ENCODE assay signal across 9 cellular contexts in genomic region chr1:210294991-210295773, GRCh38. TPM values are rescaled to one million over a fixed set of nuclear protein-coding genes. Genes with fewer than 3 reads are reported as not detected.
A peak's percentile ranks its signal among the peaks of the same experiment; 100 is the strongest.
DNase-seq lines count a peak whose midpoint lies in the region; ATAC-seq and TF ChIP-seq lines count a peak whose summit lies in the region.
"Had no signal": no experiment of that assay in that cellular context is flagged by ENCODE, and none has a peak within 500 bp of the region (broad histone marks: within the 10 kb centered on the region; RNA-seq: fewer than 3 reads in every experiment).

No MANE protein-coding gene starts in this region.

- no peak overlapping the region for H3K27ac Mint-ChIP-seq in activated T-helper 2 cell treated with anti-CD3 and anti-CD28 coated beads, Interferon-gamma antibody, Interleukin-2, Interleukin-4, amounts not matched to agents 10 μg/mL and 5 μg/mL and 100 μg/mL, durations not matched to agents 14 hours and 24 hours and 36 hours

- no peaks in the 10 kb centered on the region for H3K9me3 ChIP-seq in parathyroid adenoma (ENCODE audit: control insufficient read depth, low read length)

- H3K9ac ChIP-seq in parathyroid adenoma, result no peak overlapping the region

- H3K79me2 ChIP-seq in parathyroid adenoma, result no peaks in the 10 kb centered on the region

- DNase-seq in EL (peak; percentile 38), NCI-H345 treated with DMSO at 0.1 percent for 48 hours (lab: John Stamatoyannopoulos, UW; ENCODE audit: unreplicated experiment) (peak; percentile 32), fibroblast of peridontal ligament (ENCODE audit: extremely low read depth) (peak; percentile 77), RPMI8226 (no peak)
- DNase-seq in activated CD8-positive, alpha-beta memory T cell treated with anti-CD3 and anti-CD28 coated beads for 24 hours, result no peak
- DNase-seq in activated T-helper 2 cell treated with anti-CD3 and anti-CD28 coated beads, Interferon-gamma antibody, Interleukin-2, Interleukin-4, amounts not matched to agents 10 μg/mL and 5 μg/mL and 100 μg/mL, durations not matched to agents 14 hours and 24 hours and 36 hours (ENCODE audit: low spot score), result no peak
- DNase-seq: cortex of kidney had no signal

- no peak overlapping the region for H3K4me2 ChIP-seq in parathyroid adenoma (ENCODE audit: low read length)

- H3K27me3 ChIP-seq in parathyroid adenoma (ENCODE audit: control insufficient read depth, insufficient read depth, low read length), result no peaks in the 10 kb centered on the region

- no peak for ATAC-seq in GM21723 (IDR thresholded peaks at IDR 0.05; ENCODE audit: unreplicated experiment)

- peaks cover 45% of the 10 kb centered on the region for H3K27me3 Mint-ChIP-seq in activated T-helper 2 cell treated with anti-CD3 and anti-CD28 coated beads, Interferon-gamma antibody, Interleukin-2, Interleukin-4, amounts not matched to agents 10 μg/mL and 5 μg/mL and 100 μg/mL, durations not matched to agents 14 hours and 24 hours and 36 hours (ENCODE audit: low read depth)

- H3K4me3 Mint-ChIP-seq in activated T-helper 2 cell treated with anti-CD3 and anti-CD28 coated beads, Interferon-gamma antibody, Interleukin-2, Interleukin-4, amounts not matched to agents 10 μg/mL and 5 μg/mL and 100 μg/mL, durations not matched to agents 14 hours and 24 hours and 36 hours (ENCODE audit: low read depth), result no peak overlapping the region

- peaks cover 7% of the 10 kb centered on the region for H3K4me1 ChIP-seq in parathyroid adenoma

- H3K4me3 ChIP-seq in parathyroid adenoma (ENCODE audit: low read depth, low read length), result no peak overlapping the region

- intact Hi-C loops in activated T-helper 2 cell treated with anti-CD3 and anti-CD28 coated beads, Interferon-gamma antibody, Interleukin-2, Interleukin-4, amounts not matched to agents 10 μg/mL and 5 μg/mL and 100 μg/mL, durations not matched to agents 14 hours and 24 hours and 36 hours (cut with micrococcal nuclease), result no loop called here

- no peaks in the 10 kb centered on the region for H3K36me3 ChIP-seq in parathyroid adenoma (ENCODE audit: control insufficient read depth, insufficient read depth, low read length)

- H3K9me3 Mint-ChIP-seq in activated T-helper 2 cell treated with anti-CD3 and anti-CD28 coated beads, Interferon-gamma antibody, Interleukin-2, Interleukin-4, amounts not matched to agents 10 μg/mL and 5 μg/mL and 100 μg/mL, durations not matched to agents 14 hours and 24 hours and 36 hours, result no peaks in the 10 kb centered on the region

- H3K27ac ChIP-seq in parathyroid adenoma, result peak overlapping the region; percentile 42

- peak overlapping the region; percentile 60 for H2AFZ ChIP-seq in parathyroid adenoma

- no peak for TF ChIP-seq CTCF in parathyroid adenoma (IDR thresholded peaks at IDR 0.05)

- no peaks in the 10 kb centered on the region for H3K36me3 Mint-ChIP-seq in activated T-helper 2 cell treated with anti-CD3 and anti-CD28 coated beads, Interferon-gamma antibody, Interleukin-2, Interleukin-4, amounts not matched to agents 10 μg/mL and 5 μg/mL and 100 μg/mL, durations not matched to agents 14 hours and 24 hours and 36 hours (ENCODE audit: low read depth)

- H3K4me1 Mint-ChIP-seq in activated T-helper 2 cell treated with anti-CD3 and anti-CD28 coated beads, Interferon-gamma antibody, Interleukin-2, Interleukin-4, amounts not matched to agents 10 μg/mL and 5 μg/mL and 100 μg/mL, durations not matched to agents 14 hours and 24 hours and 36 hours (ENCODE audit: low read depth), result no peaks in the 10 kb centered on the region

RNA-seq across cellular contexts. Expression of gene HHAT, which starts 33.5 kb away (rescaled TPM):
- 0.43 and 0.57 TPM in 2 replicates for total RNA-seq in activated T-helper 2 cell treated with anti-CD3 and anti-CD28 coated beads, Interferon-gamma antibody, Interleukin-2, Interleukin-4, amounts not matched to agents 10 μg/mL and 5 μg/mL and 100 μg/mL, durations not matched to agents 14 hours and 24 hours and 36 hours

Comparison
In these comparisons a context has a peak if more than half of its experiments do, and no peak if none do; other contexts are left out.
1. DNase-seq: peak in EL (single experiment), NCI-H345 treated with DMSO at 0.1 percent for 48 hours (single experiment) and fibroblast of peridontal ligament (single experiment); none in RPMI8226 (single experiment), activated CD8-positive, alpha-beta memory T cell treated with anti-CD3 and anti-CD28 coated beads for 24 hours (single experiment) and activated T-helper 2 cell treated with anti-CD3 and anti-CD28 coated beads, Interferon-gamma antibody, Interleukin-2, Interleukin-4, amounts not matched to agents 10 μg/mL and 5 μg/mL and 100 μg/mL, durations not matched to agents 14 hours and 24 hours and 36 hours (single experiment).